ENCODE assay signal across 9 cellular contexts in the genomic region with DNA sequence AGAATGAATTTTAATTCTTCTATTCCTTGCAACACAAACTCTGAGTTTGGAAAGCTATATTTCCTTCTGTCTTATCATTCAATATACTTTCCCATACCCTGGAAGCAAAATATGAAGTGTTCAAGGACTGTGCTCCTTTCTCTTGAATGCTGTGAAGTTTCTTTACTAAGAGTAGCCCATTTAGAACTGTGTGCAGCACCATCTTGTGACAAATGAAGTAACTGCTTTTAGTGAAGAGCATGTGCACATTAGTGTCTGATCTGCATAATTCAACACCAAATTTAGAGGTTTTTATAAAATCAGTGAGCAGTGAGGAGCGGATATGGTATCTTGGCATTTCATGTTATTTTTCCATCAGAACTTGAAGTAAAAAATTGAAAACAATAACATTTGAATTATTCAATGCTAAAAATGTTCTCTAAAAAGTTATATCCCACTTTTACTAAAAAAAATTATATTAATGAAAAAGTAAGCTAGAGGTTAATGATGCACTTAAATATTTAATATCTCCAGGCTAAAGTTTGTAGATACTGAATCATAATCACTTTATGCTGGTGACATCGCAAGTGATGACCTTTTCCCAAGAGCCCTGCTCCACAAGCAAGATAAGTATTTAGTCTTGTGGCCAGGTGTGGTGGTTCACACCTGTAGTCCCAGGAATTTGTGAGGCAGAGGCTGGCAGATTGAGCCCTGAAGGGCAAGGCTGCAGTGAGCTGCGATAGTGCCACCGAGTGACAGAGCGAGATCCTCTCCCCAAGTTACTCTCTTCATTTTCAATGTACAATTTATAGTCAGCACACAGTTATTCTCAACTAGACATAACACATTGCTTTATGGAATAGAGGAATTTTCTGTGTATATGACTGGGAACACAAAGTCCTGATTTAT.
DNase-seq lines count a peak whose midpoint lies in the region; ATAC-seq and TF ChIP-seq lines count a peak whose summit lies in the region.
"Had no signal": no experiment of that assay in that cellular context is flagged by ENCODE, and none has a peak within 500 bp of the region (broad histone marks: within the 10 kb centered on the region; RNA-seq: fewer than 3 reads in every experiment).

No MANE protein-coding gene starts in this region.

- ATAC-seq in mucosa of descending colon (peak; percentile 57), HG03521 (IDR thresholded peaks at IDR 0.05; ENCODE audit: unreplicated experiment) (no peak), GM21723 (IDR thresholded peaks at IDR 0.05; ENCODE audit: unreplicated experiment) (no peak)

- peak; percentile 15; the same call in 1 of the 2 replicates for TF ChIP-seq CTCF in GM12875 (IDR thresholded peaks at IDR 0.05; ENCODE audit: borderline replicate concordance, insufficient read depth, low read depth, low read length)
- TF ChIP-seq CTCF in astrocyte of the cerebellum (IDR thresholded peaks at IDR 0.05; ENCODE audit: low read depth, low read length, missing control alignments), result peak; percentile 61
- no peak for TF ChIP-seq CTCF in mucosa of descending colon (IDR thresholded peaks at IDR 0.05)

- H3K9me3 ChIP-seq in mucosa of descending colon, result no peaks in the 10 kb centered on the region
- H3K9me3 ChIP-seq: SJSA1 had no signal

- in situ Hi-C loops in astrocyte of the cerebellum (cut with HindIII; ENCODE audit: low sequenced_read_pairs), result no loop called here

- intact Hi-C loops in mucosa of descending colon (cut with DNase I, micrococcal nuclease), result no loop called here

- no peak overlapping the region for H3K4me3 ChIP-seq in GM12875 (ENCODE audit: low read depth, low read length)
- no peak overlapping the region for H3K4me3 ChIP-seq in astrocyte of the cerebellum (ENCODE audit: low read depth, low read length)
- no peak overlapping the region for H3K4me3 ChIP-seq in mucosa of descending colon
- H3K4me3 ChIP-seq: SJSA1 had no signal

- DNase-seq in NCI-H2029 treated with DMSO at 0.1 percent for 48 hours (lab: John Stamatoyannopoulos, UW) (peak; percentile 19), astrocyte of the cerebellum (ENCODE audit: low read depth) (peak; percentile 57), mucosa of descending colon (peak in 1 of 3 donors; percentile 25), germinal center (ENCODE audit: low spot score) (no peak)
- DNase-seq in activated effector memory CD4-positive, alpha-beta T cell treated with anti-CD3 and anti-CD28 coated beads, Interleukin-2, amount 50 U/mL, for 16 hours, result no peak

- H3K36me3 ChIP-seq in mucosa of descending colon (ENCODE audit: low read depth), result no peaks in the 10 kb centered on the region
- H3K36me3 ChIP-seq: SJSA1 had no signal

- H3K4me1 ChIP-seq in mucosa of descending colon (ENCODE audit: low read depth), result peaks cover 5% of the 10 kb centered on the region
- H3K4me1 ChIP-seq: SJSA1 had no signal

Comparison
In these comparisons a context has a peak if more than half of its experiments do, and no peak if none do; other contexts are left out.
1. DNase-seq: peak in NCI-H2029 treated with DMSO at 0.1 percent for 48 hours (single experiment) and astrocyte of the cerebellum (single experiment); none in activated effector memory CD4-positive, alpha-beta T cell treated with anti-CD3 and anti-CD28 coated beads, Interleukin-2, amount 50 U/mL, for 16 hours (single experiment) and germinal center (single experiment).